In the genomic region with DNA sequence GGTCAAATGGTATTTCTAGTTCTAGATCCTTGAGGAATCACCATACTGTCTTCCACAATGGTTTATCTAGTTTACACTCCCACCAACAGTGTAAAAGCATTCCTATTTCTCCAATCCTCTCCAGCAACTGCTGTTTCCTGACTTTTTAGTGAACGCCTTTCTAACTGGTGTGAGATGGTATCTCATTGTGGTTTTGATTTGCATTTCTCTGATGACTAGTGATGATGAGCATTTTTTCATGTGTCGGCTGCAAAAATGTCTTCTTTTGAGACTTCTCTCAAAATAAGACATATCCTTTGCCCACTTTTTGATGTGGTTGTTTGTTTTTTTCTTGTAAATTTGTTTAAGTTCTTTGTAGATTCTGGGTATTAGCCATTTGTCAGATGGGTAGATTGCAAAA, we compare ENCODE assay signal across 1 cellular context. TPM values are rescaled to one million over a fixed set of nuclear protein-coding genes. Genes with fewer than 3 reads are reported as not detected.
"Had no signal": no experiment of that assay in that cellular context is flagged by ENCODE, and none has a peak within 500 bp of the region (broad histone marks: within the 10 kb centered on the region; RNA-seq: fewer than 3 reads in every experiment).

No MANE protein-coding gene starts in this region.

RNA-seq across cellular contexts. Expression of gene GBP3, which starts 6.4 kb away (rescaled TPM):
- total RNA-seq: neural crest cell had no signal

RNA-seq across cellular contexts. Expression of gene GBP1, which starts 36.0 kb away (rescaled TPM):
- total RNA-seq: neural crest cell had no signal
